In the genomic region with DNA sequence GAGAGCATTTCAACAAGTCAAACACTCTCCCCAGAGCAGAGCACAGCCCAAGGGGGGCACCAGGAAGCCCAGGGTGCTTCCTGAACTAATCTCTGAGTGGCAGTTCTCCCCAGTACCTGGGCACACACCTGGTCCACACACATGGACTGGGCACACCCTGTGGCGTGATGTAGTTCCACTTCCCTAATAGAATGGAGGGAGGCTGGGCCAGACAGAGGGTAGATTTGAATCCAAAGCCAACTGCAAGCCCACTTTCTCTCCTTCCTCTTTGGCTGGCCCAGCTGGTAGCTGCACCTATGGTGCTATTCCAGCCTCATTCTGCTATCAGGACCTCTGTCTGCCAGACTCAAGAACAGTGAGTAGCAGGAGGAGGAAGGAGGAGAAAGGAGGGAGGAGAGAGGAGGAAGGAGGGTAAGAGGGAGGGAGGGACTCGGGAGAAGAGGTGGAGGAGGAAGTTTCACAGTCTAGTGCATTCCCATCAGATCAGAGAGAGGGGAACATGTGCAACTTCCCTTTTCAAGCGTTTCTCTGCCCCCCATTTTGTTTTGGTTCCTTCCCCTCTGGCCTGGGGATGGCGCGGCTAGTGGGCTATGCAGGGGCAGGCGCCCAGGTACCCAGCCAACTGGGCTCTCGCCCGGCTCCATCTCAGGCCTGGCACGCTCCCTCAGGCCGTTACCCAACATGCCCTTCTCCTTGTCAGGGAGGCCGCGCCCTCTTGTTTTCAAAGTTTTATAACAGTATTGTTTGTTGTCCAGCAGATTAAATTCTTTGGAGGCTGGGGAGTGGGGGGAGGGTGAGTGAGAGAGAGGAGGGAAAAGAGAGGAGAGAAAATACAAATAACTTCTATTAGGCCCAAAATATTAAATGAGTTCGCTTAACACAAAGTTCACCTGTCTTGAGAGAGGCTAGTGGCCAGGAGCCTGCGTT, we compare ENCODE assay signal across 8 cellular contexts. TPM values are rescaled to one million over a fixed set of nuclear protein-coding genes. Genes with fewer than 3 reads are reported as not detected.
DNase-seq lines count a peak whose midpoint lies in the region; ATAC-seq, FAIRE-seq and TF ChIP-seq lines count a peak whose summit lies in the region.

No MANE protein-coding gene starts in this region.

- CTCF ChIA-PET in HepG2 (lab: Yijun Ruan, JAX; ENCODE audit: low intra/inter-chr PET ratio, low total read pairs), result no interaction called here
- CTCF ChIA-PET in GM12878 (lab: Yijun Ruan, JAX), result interaction anchor here (1.4 kb wide), 1 partner anchor 10 kb away, joined by 8 read pairs; no protein-coding TSS in a partner anchor

- H3K9me3 ChIP-seq in liver (ENCODE audit: control insufficient read depth in 4 of 4, low read length in 3 of 4) (no peaks in the 10 kb centered on the region), HepG2 (ENCODE audit: low read length) (no peaks in the 10 kb centered on the region), GM12878 (replicated peaks; ENCODE audit: control insufficient read depth, insufficient read depth, low read length) (no peaks in the 10 kb centered on the region), lung (ENCODE audit: control insufficient read depth in 2 of 2, insufficient read depth in 1 of 2, low read length in 1 of 2) (no peaks in the 10 kb centered on the region), vagina (no peaks in the 10 kb centered on the region)

- no peak overlapping the region for H3K4me3 Mint-ChIP-seq in endothelial cell (ENCODE audit: unreplicated experiment)

- SMC1A ChIA-PET in GM12878 (lab: Charles Lee; ENCODE audit: uncharacterized antibody, unreplicated experiment), result interaction anchor here (1.0 to 1.9 kb wide), 2 partner anchors 12 to 13 kb away, joined by 3 to 4 read pairs; no protein-coding TSS in a partner anchor

- TF ChIP-seq CTCF in liver (IDR thresholded peaks at IDR 0.05; ENCODE audit: low read depth, low read length, missing input control) (no peak), HepG2 (CRISPR knock-in tag; IDR thresholded peaks at IDR 0.05) (no peak), GM12878 (IDR thresholded peaks at IDR 0.05 in 2 of 3, conservative IDR thresholded peaks at IDR 0.05 in 1 of 3; ENCODE audit: control insufficient read depth in 2 of 3, extremely low read depth in 1 of 3, insufficient read depth in 1 of 3, low read depth in 3 of 3, low read length in 3 of 3) (no peak), lung (IDR thresholded peaks at IDR 0.05; ENCODE audit: control extremely low read depth, extremely low read depth) (no peak), vagina (IDR thresholded peaks at IDR 0.05) (no peak), endothelial cell (IDR thresholded peaks at IDR 0.05; ENCODE audit: unreplicated experiment) (no peak)

- H2AFZ ChIP-seq in HepG2 (ENCODE audit: low read length) (no peak overlapping the region), GM12878 (ENCODE audit: control insufficient read depth, low read depth, low read length) (no peak overlapping the region)

- H3K9me3 Mint-ChIP-seq in endothelial cell (ENCODE audit: unreplicated experiment), result no peaks in the 10 kb centered on the region

- H3K36me3 ChIP-seq in liver (ENCODE audit: control insufficient read depth in 4 of 4, insufficient read depth in 3 of 4, low read depth in 1 of 4, low read length in 3 of 4) (peaks cover 15 to 76% (median 63%) of the 10 kb centered on the region in 4 donors), HepG2 (replicated peaks in 1 of 2; ENCODE audit: control insufficient read depth in 1 of 2, insufficient read depth in 2 of 2, low read length in 2 of 2) (peaks cover 36 to 68% of the 10 kb centered on the region in 2 experiments; a peak in 4 of 5 replicates), GM12878 (ENCODE audit: control insufficient read depth in 2 of 2, insufficient read depth in 2 of 2, low read length in 1 of 2) (peaks cover 44 to 48% of the 10 kb centered on the region in 2 experiments), lung (ENCODE audit: control insufficient read depth in 2 of 2, insufficient read depth in 2 of 2, low read length in 2 of 2) (peaks cover 13 to 49% of the 10 kb centered on the region in 2 donors), vagina (peaks cover 0 to 66% of the 10 kb centered on the region in 2 donors)

- peaks cover 44% of the 10 kb centered on the region for H3K36me3 Mint-ChIP-seq in endothelial cell (ENCODE audit: low read depth, unreplicated experiment)

- H3K4me3 ChIP-seq in liver (ENCODE audit: low read depth in 1 of 3, low read length in 3 of 3), result no peak overlapping the region
- H3K4me3 ChIP-seq in HepG2 (replicated peaks in 1 of 3; ENCODE audit: insufficient read depth in 1 of 3, low read depth in 2 of 3, low read length in 3 of 3), result no peak overlapping the region
- no peak overlapping the region for H3K4me3 ChIP-seq in GM12878
- H3K4me3 ChIP-seq in lung, result no peak overlapping the region
- no peak overlapping the region for H3K4me3 ChIP-seq in vagina

- H3K27ac Mint-ChIP-seq in endothelial cell (ENCODE audit: unreplicated experiment), result no peak overlapping the region

- in situ Hi-C loops in HepG2 (cut with HindIII; ENCODE audit: extremely low pct_ligation_motif_present, low pct_unique_long_range_greater_than_20kb), result no loop called here
- in situ Hi-C loops in GM12878 (cut with MboI), result no loop called here

- TF ChIP-seq EP300 in HepG2 (IDR thresholded peaks at IDR 0.05; ENCODE audit: low read depth in 2 of 2, low read length in 2 of 2) (no peak), HepG2 (CRISPR knock-in tag; IDR thresholded peaks at IDR 0.05; ENCODE audit: borderline replicate concordance) (no peak), GM12878 (IDR thresholded peaks at IDR 0.05; ENCODE audit: borderline replicate concordance in 1 of 2, control insufficient read depth in 1 of 2, low read depth in 2 of 2, low read length in 2 of 2) (no peak)

- no peaks in the 10 kb centered on the region for H3K79me2 ChIP-seq in HepG2 (ENCODE audit: insufficient read depth, low read length)
- H3K79me2 ChIP-seq in GM12878 (ENCODE audit: control insufficient read depth, insufficient read depth, low read length), result peaks cover 6% of the 10 kb centered on the region

- H3K9ac ChIP-seq in liver (ENCODE audit: low read depth in 1 of 2, low read length in 2 of 2) (no peak overlapping the region), HepG2 (ENCODE audit: insufficient read depth, low read depth, low read length) (no peak overlapping the region), GM12878 (ENCODE audit: control insufficient read depth, insufficient read depth, low read length) (no peak overlapping the region)

- BruUV-seq in HepG2 (replicated peaks; lab: Mats Ljungman, UMichigan) (no TSS peak), GM12878 (replicated peaks; lab: Mats Ljungman, UMichigan) (no TSS peak)

- no peaks in the 10 kb centered on the region for H3K27me3 ChIP-seq in liver (ENCODE audit: control insufficient read depth in 4 of 4, insufficient read depth in 4 of 4, low read length in 3 of 4)
- H3K27me3 ChIP-seq in HepG2 (ENCODE audit: control insufficient read depth in 1 of 2, insufficient read depth in 2 of 2, low read length in 2 of 2), result no peaks in the 10 kb centered on the region
- H3K27me3 ChIP-seq in GM12878 (replicated peaks in 1 of 2; ENCODE audit: control insufficient read depth in 2 of 2, insufficient read depth in 2 of 2, low read length in 1 of 2), result no peaks in the 10 kb centered on the region
- no peaks in the 10 kb centered on the region for H3K27me3 ChIP-seq in lung (ENCODE audit: control insufficient read depth, insufficient read depth)
- no peaks in the 10 kb centered on the region for H3K27me3 ChIP-seq in vagina

- peak overlapping the region; percentile 6 to 37 for H3K27ac ChIP-seq in liver (ENCODE audit: low read depth in 1 of 2, low read length in 2 of 2)
- no peak overlapping the region for H3K27ac ChIP-seq in HepG2 (ENCODE audit: extremely low read length, insufficient read depth, low read length)
- peak overlapping the region; percentile 15 for H3K27ac ChIP-seq in GM12878 (ENCODE audit: control insufficient read depth, insufficient read depth)
- H3K27ac ChIP-seq in lung (ENCODE audit: low read depth in 1 of 2, low read length in 1 of 2), result peak overlapping the region; percentile 81 to 83
- peak overlapping the region; percentile 77 for H3K27ac ChIP-seq in vagina

- DNase-seq in HepG2 (ENCODE audit: low spot score) (no peak), GM12878 (ENCODE audit: low read depth, low spot score) (no peak), lung (ENCODE audit: low spot score) (peak; percentile 65), vagina (ENCODE audit: extremely low spot score in 2 of 2) (no peak), endothelial cell (ENCODE audit: low spot score) (no peak), HuH-7.5 (ENCODE audit: low spot score) (no peak)

- H3K4me2 ChIP-seq in HepG2 (ENCODE audit: low read depth, low read length) (no peak overlapping the region), GM12878 (ENCODE audit: control insufficient read depth, insufficient read depth) (peak overlapping the region; percentile 30; the same call in 1 of the 2 replicates)

- no peaks in the 10 kb centered on the region for H4K20me1 ChIP-seq in HepG2 (ENCODE audit: insufficient read depth, low read length)
- H4K20me1 ChIP-seq in GM12878 (ENCODE audit: control insufficient read depth, insufficient read depth), result no peaks in the 10 kb centered on the region; the same call in 1 of the 2 replicates

- no peak for ATAC-seq in HepG2
- ATAC-seq in GM12878, result peak; percentile 14
- peak; percentile 61 for ATAC-seq in lung (ENCODE audit: insufficient read depth, low FRiP score)
- no peak for ATAC-seq in GM21619 (IDR thresholded peaks at IDR 0.05; ENCODE audit: unreplicated experiment)

- peaks cover 4 to 48% (median 41%) of the 10 kb centered on the region in 4 donors for H3K4me1 ChIP-seq in liver (ENCODE audit: control insufficient read depth in 4 of 4, insufficient read depth in 4 of 4, low read length in 3 of 4)
- H3K4me1 ChIP-seq in HepG2 (ENCODE audit: insufficient read depth, low read length), result peaks cover 5% of the 10 kb centered on the region
- peaks cover 18% of the 10 kb centered on the region for H3K4me1 ChIP-seq in GM12878 (ENCODE audit: control insufficient read depth, insufficient read depth, low read length)
- peaks cover 36 to 62% of the 10 kb centered on the region in 2 donors for H3K4me1 ChIP-seq in lung (ENCODE audit: control insufficient read depth in 2 of 2, insufficient read depth in 2 of 2, low read length in 2 of 2)
- H3K4me1 ChIP-seq in vagina, result peaks cover 84% of the 10 kb centered on the region

- no peak for FAIRE-seq in HepG2 (lab: Jason Lieb, UNC)
- no peak for FAIRE-seq in GM12878 (lab: Jason Lieb, UNC)

- H3K4me1 Mint-ChIP-seq in endothelial cell (ENCODE audit: unreplicated experiment), result peaks cover 13% of the 10 kb centered on the region

- TF ChIP-seq POLR2A in HepG2 (IDR thresholded peaks at IDR 0.05; ENCODE audit: insufficient read depth in 1 of 2, low read depth in 2 of 2, low read length in 2 of 2) (no peak), GM12878 (IDR thresholded peaks at IDR 0.05; ENCODE audit: low read depth, low read length) (peak; percentile 18; the same call in 1 of the 2 replicates), vagina (IDR thresholded peaks at IDR 0.05) (no peak)

- intact Hi-C loops in HepG2 (cut with micrococcal nuclease; ENCODE audit: unreplicated experiment), result no loop called here
- intact Hi-C loops in GM12878 (cut with micrococcal nuclease; ENCODE audit: unreplicated experiment), result no loop called here
- intact Hi-C loops in vagina (cut with DNase I), result loop anchor here (5.0 kb wide), 1 partner anchor 1540 kb away; no protein-coding TSS in a partner anchor

- TF ChIP-seq RAD21 in liver (IDR thresholded peaks at IDR 0.05) (no peak), HepG2 (CRISPR knock-in tag; IDR thresholded peaks at IDR 0.05) (no peak), GM12878 (IDR thresholded peaks at IDR 0.05; ENCODE audit: insufficient read depth, low read depth, low read length) (no peak)

- RAD21 ChIA-PET in GM12878 (lab: Charles Lee; ENCODE audit: unreplicated experiment), result interaction anchor here (1.0 kb wide), 1 partner anchor 10 kb away, joined by 3 read pairs; no protein-coding TSS in a partner anchor

- WGBS in liver, result 58% methylated on average over 14 of the region's 14 CpGs
- 98% methylated on average over 14 of the region's 14 CpGs for WGBS in HepG2 (ENCODE audit: low lambda C conversion rate)
- 81% methylated on average over 14 of the region's 14 CpGs for WGBS in GM12878 (ENCODE audit: insufficient coverage, insufficient replicate concordance, low lambda C conversion rate, missing lambda C conversion rate)
- 42 to 45% methylated on average over 14 of the region's 14 CpGs for WGBS in lung, 2 donors

- no peaks in the 10 kb centered on the region for H3K27me3 Mint-ChIP-seq in endothelial cell (ENCODE audit: unreplicated experiment)

- POLR2A ChIA-PET in HepG2 (lab: Yijun Ruan, JAX) (no interaction called here), GM12878 (lab: Charles Lee) (interaction anchor here (2.1 kb wide), 1 partner anchor 16 kb away, joined by 7 read pairs; no protein-coding TSS in a partner anchor)

RNA-seq across cellular contexts. Expression of gene CD46, which starts 55.8 kb away (rescaled TPM):
- total RNA-seq in liver, result 100 to 1,000 TPM; 118 to 123 TPM
- 100 to 1,000 TPM in 1 of 2 donors, 10 to 100 TPM in 1; 71.3 to 177 TPM for polyA plus RNA-seq in liver
- total RNA-seq in HepG2 (2016; rRNA removed; fragmentation: Illumina TruSeq; extraction: Trizol), result 70.3 and 130 TPM in 2 replicates
- 19.0 and 20.0 TPM in 2 replicates for total RNA-seq in HepG2 (2016; cell fraction: cytosol; rRNA removed; fragmentation: Illumina TruSeq; extraction: Trizol; ENCODE audit: low read depth)
- total RNA-seq in HepG2 (2016; cell fraction: insoluble cytoplasmic fraction; rRNA removed; fragmentation: Illumina TruSeq; extraction: Trizol), result 69.6 and 139 TPM in 2 replicates
- total RNA-seq in HepG2 (2016; cell fraction: membrane; rRNA removed; fragmentation: Illumina TruSeq; extraction: Trizol), result 24.1 and 29.9 TPM in 2 replicates
- 261 and 271 TPM in 2 replicates for total RNA-seq in HepG2 (2016; cell fraction: nucleus; rRNA removed; fragmentation: Illumina TruSeq; extraction: Trizol)
- 277 TPM in 2 replicates for polyA plus RNA-seq in HepG2 (2011; rRNA removed)
- 65.6 and 131 TPM in 2 replicates for polyA plus RNA-seq in HepG2 (2011; cell fraction: cytosol; rRNA removed)
- polyA plus RNA-seq in HepG2 (2011; cell fraction: nucleus; rRNA removed), result 288 and 360 TPM in 2 replicates
- 206 and 208 TPM in 2 replicates for polyA plus RNA-seq in HepG2 (2012)
- polyA plus RNA-seq in HepG2 (2016; cell fraction: cytosol; fragmentation: Illumina TruSeq; extraction: Trizol; ENCODE audit: low read depth), result 3.8 and 4.6 TPM in 2 replicates
- 59.7 and 64.0 TPM in 2 replicates for polyA plus RNA-seq in HepG2 (2016; cell fraction: insoluble cytoplasmic fraction; fragmentation: Illumina TruSeq; extraction: Trizol; ENCODE audit: low read depth)
- polyA plus RNA-seq in HepG2 (2016; cell fraction: membrane; fragmentation: Illumina TruSeq; extraction: Trizol; ENCODE audit: low read depth), result 10.1 and 11.1 TPM in 2 replicates
- polyA plus RNA-seq in HepG2 (2016; cell fraction: nucleus; fragmentation: Illumina TruSeq; extraction: Trizol; ENCODE audit: insufficient read depth, low read depth), result 416 and 423 TPM in 2 replicates
- 96.1 and 146 TPM in 2 replicates for polyA minus RNA-seq in HepG2 (2011; rRNA and poly(A)+ RNA removed; ENCODE audit: low replicate concordance)
- polyA minus RNA-seq in HepG2 (2011; cell fraction: cytosol; rRNA and poly(A)+ RNA removed), result 125 and 175 TPM in 2 replicates
- 353 and 394 TPM in 2 replicates for polyA minus RNA-seq in HepG2 (2011; cell fraction: nucleus; rRNA and poly(A)+ RNA removed)
- total RNA-seq in GM12878 (2013; cell fraction: nucleolus; rRNA removed), result 420 and 469 TPM in 2 replicates
- 73.1 and 98.0 TPM in 2 replicates for total RNA-seq in GM12878 (2014; rRNA removed)
- 67.7 and 79.7 TPM in 2 replicates for total RNA-seq in GM12878 (2014; rRNA removed; fragmentation: Illumina TruSeq; extraction: Trizol)
- total RNA-seq in GM12878 (2021), result 67.6 and 79.0 TPM in 2 replicates
- polyA plus RNA-seq in GM12878 (2011; ENCODE audit: low read depth), result 42.7 TPM
- 198 and 326 TPM in 2 replicates for polyA plus RNA-seq in GM12878 (2011; rRNA removed)
- polyA plus RNA-seq in GM12878 (2011; cell fraction: cytosol; rRNA removed), result 40.3 and 44.4 TPM in 2 replicates
- polyA plus RNA-seq in GM12878 (2011; cell fraction: nucleus; rRNA removed), result 274 and 367 TPM in 2 replicates
- 59.8 and 83.3 TPM in 2 replicates for polyA plus RNA-seq in GM12878 (2012)
- polyA plus RNA-seq in GM12878 (2014; fragmentation: Illumina TruSeq; extraction: Trizol), result 96.3 and 157 TPM in 2 replicates
- polyA plus RNA-seq in GM12878 (2014; fragmentation: Nextera tagmentation; extraction: Ambion mirVana), result 10 to 100 TPM; 61.1 to 62.7 TPM
- polyA plus RNA-seq in GM12878 (2014; rRNA removed), result 55.5 and 85.8 TPM in 2 replicates
- polyA plus RNA-seq in GM12878 (2016; fragmentation: Nextera tagmentation; extraction: Ambion mirVana), result 10 to 100 TPM; 83.9 to 88.2 TPM
- polyA minus RNA-seq in GM12878 (2011; rRNA and poly(A)+ RNA removed), result 45.0 and 60.1 TPM in 2 replicates
- polyA minus RNA-seq in GM12878 (2011; cell fraction: cytosol; rRNA and poly(A)+ RNA removed), result 30.5 and 41.0 TPM in 2 replicates
- polyA minus RNA-seq in GM12878 (2011; cell fraction: nucleus; rRNA and poly(A)+ RNA removed), result 85.2 and 95.7 TPM in 2 replicates
- total RNA-seq in lung, result 100 to 1,000 TPM; 267 to 420 TPM
- 100 to 1,000 TPM; 157 to 162 TPM for polyA plus RNA-seq in lung
- total RNA-seq in vagina, result 143 TPM
- 116 TPM for total RNA-seq in endothelial cell (ENCODE audit: unreplicated experiment)

Comparison
In these comparisons a context has a peak if more than half of its experiments do, and no peak if none do; other contexts are left out.
1. ATAC-seq: peak in GM12878 (single experiment) and lung (single experiment); none in HepG2 (single experiment) and GM21619 (single experiment).